Comparison of ENCODE assay signal across 21 cellular contexts in the genomic region with DNA sequence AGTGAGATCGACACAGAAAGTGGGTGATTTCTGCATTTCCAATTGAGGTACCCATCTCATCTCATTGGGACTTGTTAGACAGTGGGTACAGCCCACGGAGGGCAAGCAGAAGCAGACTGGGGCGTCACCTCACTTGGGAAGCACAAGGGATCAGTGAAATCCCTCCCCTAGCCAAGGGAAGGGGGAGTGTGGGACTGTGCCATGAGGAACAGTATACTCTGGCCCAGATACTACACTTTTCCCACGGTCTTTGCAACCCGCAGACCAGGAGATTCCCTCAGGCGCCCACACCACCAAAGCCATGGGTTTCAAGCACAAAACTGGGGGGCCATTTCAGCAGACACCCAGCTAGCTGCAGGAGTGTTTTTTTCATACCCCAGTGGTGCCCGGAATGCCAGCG.
DNase-seq lines count a peak whose midpoint lies in the region; ATAC-seq, FAIRE-seq and TF ChIP-seq lines count a peak whose summit lies in the region.
"Had no signal": no experiment of that assay in that cellular context is flagged by ENCODE, and none has a peak within 500 bp of the region (broad histone marks: within the 10 kb centered on the region; RNA-seq: fewer than 3 reads in every experiment).

No MANE protein-coding gene starts in this region.

- FAIRE-seq in K562 (lab: Jason Lieb, UNC) = no peak
- FAIRE-seq: GM12892 had no signal

- H2BK15ac ChIP-seq in neuronal stem cell (ENCODE audit: low read length) = no peak overlapping the region

- POLR2A ChIA-PET in K562 (lab: Yijun Ruan, JAX) = no interaction called here

- no peak overlapping the region for H3K18ac ChIP-seq in neuronal stem cell (ENCODE audit: low read length)

- H3K79me1 ChIP-seq in neuronal stem cell (ENCODE audit: low read depth, low read length) = no peaks in the 10 kb centered on the region

- no peak overlapping the region for H3K14ac ChIP-seq in neuronal stem cell (ENCODE audit: low read length)

- H2AK5ac ChIP-seq in neuronal stem cell (ENCODE audit: low read depth, low read length) = no peak overlapping the region

- intact Hi-C loops in K562 (cut with micrococcal nuclease) = no loop called here

- no peaks in the 10 kb centered on the region for H3K9me1 ChIP-seq in K562 (ENCODE audit: control insufficient read depth, insufficient read depth, low read length)

- ATAC-seq in K562 (no peak), GM19023 (IDR thresholded peaks at IDR 0.05; ENCODE audit: unreplicated experiment) (no peak), HG02852 (IDR thresholded peaks at IDR 0.05; ENCODE audit: unreplicated experiment) (no peak)
- ATAC-seq: SK-N-SH treated with all-trans-retinoic acid at 6 μM for 48 hours had no signal

- in situ Hi-C loops in KBM-7 (cut with MboI; ENCODE audit: low pct_unique_long_range_greater_than_20kb, low sequenced_read_pairs) = no loop called here
- in situ Hi-C loops in K562 (cut with MboI) = no loop called here

- TF ChIP-seq POLR2A in K562 (conservative IDR thresholded peaks at IDR 0.05) (no peak), tibial nerve (IDR thresholded peaks at IDR 0.05) (no peak)

- H3K4ac ChIP-seq in neuronal stem cell (ENCODE audit: low read length) = no peak overlapping the region

- no peaks in the 10 kb centered on the region for H3K9me3 ChIP-seq in K562 (replicated peaks; ENCODE audit: control insufficient read depth, insufficient read depth, low read depth, low read length)
- H3K9me3 ChIP-seq in neuronal stem cell (replicated peaks in 1 of 2; ENCODE audit: control insufficient read depth in 2 of 2, insufficient read depth in 1 of 2, low read depth in 1 of 2, low read length in 2 of 2) = peaks cover 1 to 6% of the 10 kb centered on the region in 2 donors
- H3K9me3 ChIP-seq in tibial nerve = peaks cover 0 to 5% (median 0%) of the 10 kb centered on the region in 4 donors

- H3K4me3 ChIP-seq in K562 = no peak overlapping the region
- H3K4me3 ChIP-seq in neuronal stem cell (ENCODE audit: low read length in 2 of 2) = no peak overlapping the region
- no peak overlapping the region for H3K4me3 ChIP-seq in tibial nerve

- 0% methylated on average over 8 of the region's 8 CpGs for WGBS in K562 (ENCODE audit: insufficient coverage, low coverage, missing lambda C conversion rate)
- WGBS in neuronal stem cell (ENCODE audit: extremely low coverage in 2 of 2, insufficient read length in 2 of 2, insufficient replicate concordance in 1 of 2), 2 donors = no CpG with 5 or more reads among the region's 8 CpGs
- 81 to 89% methylated on average over 8 of the region's 8 CpGs for WGBS in tibial nerve, 2 donors

- H3K27me3 ChIP-seq in K562 (ENCODE audit: control insufficient read depth in 2 of 2, insufficient read depth in 2 of 2, low read length in 2 of 2) = no peaks in the 10 kb centered on the region
- H3K27me3 ChIP-seq in neuronal stem cell (ENCODE audit: control insufficient read depth in 3 of 3, insufficient read depth in 3 of 3, low read depth in 1 of 3, low read length in 3 of 3) = no peaks in the 10 kb centered on the region
- no peaks in the 10 kb centered on the region for H3K27me3 ChIP-seq in tibial nerve

- H3K36me3 ChIP-seq in K562 (ENCODE audit: control insufficient read depth, insufficient read depth, low read length) = no peaks in the 10 kb centered on the region
- H3K36me3 ChIP-seq in neuronal stem cell (replicated peaks in 1 of 2; ENCODE audit: control insufficient read depth in 2 of 2, insufficient read depth in 2 of 2, low read length in 2 of 2) = no peaks in the 10 kb centered on the region
- H3K36me3 ChIP-seq in tibial nerve = no peaks in the 10 kb centered on the region

- no peak overlapping the region for H2BK12ac ChIP-seq in neuronal stem cell (ENCODE audit: low read length)

- no peak overlapping the region for H4K8ac ChIP-seq in neuronal stem cell (ENCODE audit: low read depth, low read length)

- H3K9ac ChIP-seq in K562 (ENCODE audit: insufficient read depth in 1 of 2, low read depth in 2 of 2, low read length in 2 of 2) = no peak overlapping the region
- no peak overlapping the region for H3K9ac ChIP-seq in neuronal stem cell (ENCODE audit: low read depth, low read length, poor library complexity)

- TF ChIP-seq RAD21 in K562 (CRISPR knock-in tag; conservative IDR thresholded peaks at IDR 0.05 in 1 of 2, IDR thresholded peaks at IDR 0.05 in 1 of 2) = no peak

- H3K79me2 ChIP-seq in K562 (ENCODE audit: control insufficient read depth, insufficient read depth, low read length) = no peaks in the 10 kb centered on the region

- TF ChIP-seq CTCF in K562 (IDR thresholded peaks at IDR 0.05 in 2 of 3, conservative IDR thresholded peaks at IDR 0.05 in 1 of 3; ENCODE audit: insufficient read depth in 2 of 3, low read depth in 1 of 3, low read length in 3 of 3) (no peak), tibial nerve (IDR thresholded peaks at IDR 0.05) (no peak)

- no TSS peak for BruUV-seq in K562 (replicated peaks; lab: Mats Ljungman, UMichigan)

- TF ChIP-seq EP300 in K562 (IDR thresholded peaks at IDR 0.05; ENCODE audit: low read length) (no peak), tibial nerve (IDR thresholded peaks at IDR 0.05) (no peak)

- H3K23ac ChIP-seq in neuronal stem cell (ENCODE audit: low read depth, low read length, poor library complexity) = no peak overlapping the region

- H2AFZ ChIP-seq in K562 (ENCODE audit: low read depth, low read length) (peak overlapping the region; percentile 32; the same call in 1 of the 2 replicates), neuronal stem cell (ENCODE audit: low read length) (peak overlapping the region; percentile 68)

- H2BK120ac ChIP-seq in neuronal stem cell (ENCODE audit: low read depth, low read length) = no peak overlapping the region

- no peak overlapping the region for H3K4me2 ChIP-seq in K562 (ENCODE audit: insufficient read depth, low read length)
- no peak overlapping the region for H3K4me2 ChIP-seq in neuronal stem cell (ENCODE audit: insufficient read depth, low read length, poor library complexity, severe bottlenecking)

- no peaks in the 10 kb centered on the region; a peak in 1 of 5 replicates for H3K4me1 ChIP-seq in K562 (replicated peaks in 1 of 2; ENCODE audit: control insufficient read depth in 2 of 2, insufficient read depth in 2 of 2, low read length in 2 of 2)
- H3K4me1 ChIP-seq in neuronal stem cell (ENCODE audit: control insufficient read depth in 2 of 2, insufficient read depth in 1 of 2, low read depth in 1 of 2, low read length in 2 of 2) = no peaks in the 10 kb centered on the region
- no peaks in the 10 kb centered on the region for H3K4me1 ChIP-seq in tibial nerve

- CTCF ChIA-PET in K562 (lab: Yijun Ruan, JAX; ENCODE audit: low intra/inter-chr PET ratio) = no interaction called here

- DNase-seq in Daoy (ENCODE audit: low read depth) (peak; percentile 7), KBM-7 (peak; percentile 0), K562 (ENCODE audit: extremely low read depth in 1 of 4, low spot score in 3 of 4) (no peak), neuronal stem cell (ENCODE audit: low spot score) (no peak), EL (no peak), tibial nerve (ENCODE audit: low spot score in 2 of 2) (no peak)
- DNase-seq: ACHN, GOT3, HCEC 1CT, MM.1S, NCI-H1092, NCI-H1417 treated with DMSO at 0.1 percent for 48 hours, NCI-H1694 treated with DMSO at 0.1 percent for 48 hours, NCI-H2171 treated with DMSO at 0.1 percent for 48 hours, NCI-H524, NCI-H748 treated with DMSO at 0.1 percent for 48 hours had no signal

- no peak overlapping the region for H2BK5ac ChIP-seq in neuronal stem cell (ENCODE audit: low read length)

- no peaks in the 10 kb centered on the region for H4K20me1 ChIP-seq in K562 (replicated peaks; ENCODE audit: control insufficient read depth, insufficient read depth, low read length)

- H3K27ac ChIP-seq in K562 (ENCODE audit: extremely low read depth, low read depth, low read length) (no peak overlapping the region), neuronal stem cell (replicated peaks; ENCODE audit: low read length) (no peak overlapping the region), tibial nerve (no peak overlapping the region)
- H3K27ac ChIP-seq: HL-60 had no signal

- no peak overlapping the region for H4K91ac ChIP-seq in neuronal stem cell (ENCODE audit: low read depth, low read length, poor library complexity)

TF ChIP-seq in K562, 482 proteins besides CTCF, POLR2A, EP300 and RAD21 (continues in another document):
- no peak for TF ChIP-seq HNRNPK (IDR thresholded peaks at IDR 0.05; ENCODE audit: low read depth, low read length, poor library complexity, severe bottlenecking)
- TF ChIP-seq, protein P1, sequence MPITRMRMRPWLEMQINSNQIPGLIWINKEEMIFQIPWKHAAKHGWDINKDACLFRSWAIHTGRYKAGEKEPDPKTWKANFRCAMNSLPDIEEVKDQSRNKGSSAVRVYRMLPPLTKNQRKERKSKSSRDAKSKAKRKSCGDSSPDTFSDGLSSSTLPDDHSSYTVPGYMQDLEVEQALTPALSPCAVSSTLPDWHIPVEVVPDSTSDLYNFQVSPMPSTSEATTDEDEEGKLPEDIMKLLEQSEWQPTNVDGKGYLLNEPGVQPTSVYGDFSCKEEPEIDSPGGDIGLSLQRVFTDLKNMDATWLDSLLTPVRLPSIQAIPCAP (CRISPR knock-in tag; IDR thresholded peaks at IDR 0.05; ENCODE audit: borderline replicate concordance) = no peak
- no peak for TF ChIP-seq NFYB (IDR thresholded peaks at IDR 0.05; ENCODE audit: extremely low read depth, insufficient read length)
- no peak for TF ChIP-seq ZBTB7A (IDR thresholded peaks at IDR 0.05; ENCODE audit: borderline replicate concordance, control insufficient read depth, low read depth, low read length)
- TF ChIP-seq KLF10 (CRISPR knock-in tag; IDR thresholded peaks at IDR 0.05) = no peak
- TF ChIP-seq, protein P2, sequence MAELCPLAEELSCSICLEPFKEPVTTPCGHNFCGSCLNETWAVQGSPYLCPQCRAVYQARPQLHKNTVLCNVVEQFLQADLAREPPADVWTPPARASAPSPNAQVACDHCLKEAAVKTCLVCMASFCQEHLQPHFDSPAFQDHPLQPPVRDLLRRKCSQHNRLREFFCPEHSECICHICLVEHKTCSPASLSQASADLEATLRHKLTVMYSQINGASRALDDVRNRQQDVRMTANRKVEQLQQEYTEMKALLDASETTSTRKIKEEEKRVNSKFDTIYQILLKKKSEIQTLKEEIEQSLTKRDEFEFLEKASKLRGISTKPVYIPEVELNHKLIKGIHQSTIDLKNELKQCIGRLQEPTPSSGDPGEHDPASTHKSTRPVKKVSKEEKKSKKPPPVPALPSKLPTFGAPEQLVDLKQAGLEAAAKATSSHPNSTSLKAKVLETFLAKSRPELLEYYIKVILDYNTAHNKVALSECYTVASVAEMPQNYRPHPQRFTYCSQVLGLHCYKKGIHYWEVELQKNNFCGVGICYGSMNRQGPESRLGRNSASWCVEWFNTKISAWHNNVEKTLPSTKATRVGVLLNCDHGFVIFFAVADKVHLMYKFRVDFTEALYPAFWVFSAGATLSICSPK (IDR thresholded peaks at IDR 0.05; ENCODE audit: borderline replicate concordance) = no peak

Comparison
In these comparisons a context has a peak if more than half of its experiments do, and no peak if none do; other contexts are left out.
1. DNase-seq: peak in Daoy (single experiment) and KBM-7 (single experiment); none in K562 (0 of 4), neuronal stem cell (single experiment), EL (single experiment) and tibial nerve (0 of 2).